Comparison of ENCODE assay signal across 26 cellular contexts in genomic region chr14:98183556-98183955, GRCh38.
A peak's percentile ranks its signal among the peaks of the same experiment; 100 is the strongest.
DNase-seq lines count a peak whose midpoint lies in the region; ATAC-seq, FAIRE-seq and TF ChIP-seq lines count a peak whose summit lies in the region.
"Had no signal": no experiment of that assay in that cellular context is flagged by ENCODE, and none has a peak within 500 bp of the region (broad histone marks: within the 10 kb centered on the region; RNA-seq: fewer than 3 reads in every experiment).

No MANE protein-coding gene starts in this region.

- POLR2A ChIA-PET in CD4-positive, alpha-beta T cell (lab: Charles Lee), result interaction anchor here (1.3 to 18.0 kb wide), 5 partner anchors 10 to 1083 kb away, joined by 4 to 468 read pairs (median 271); partner anchors contain the start of gene BCL11B
- POLR2A ChIA-PET in activated CD4-positive, alpha-beta memory T cell treated with anti-CD3 and anti-CD28 coated beads for 36 hours (lab: Charles Lee), result interaction anchor here (1.1 to 3.2 kb wide), 3 partner anchors 10 to 44 kb away, joined by 3 to 47 read pairs (median 9); no protein-coding TSS in a partner anchor
- POLR2A ChIA-PET in GM10248 (lab: Yijun Ruan, JAX), result no interaction called here

- FAIRE-seq in bronchial epithelial cell (lab: Jason Lieb, UNC), result peak; percentile 47
- FAIRE-seq: A549, astrocyte, GM12891 had no signal

- DNase-seq in activated CD4-positive, alpha-beta T cell treated with anti-CD3 and anti-CD28 coated beads, Interleukin-2, amount 10 ng/mL, durations not matched to agents 24 days and 14 days, result no peak
- DNase-seq in activated CD4-positive, alpha-beta T cell treated with anti-CD3 and anti-CD28 coated beads, Interleukin-2, amount 50 U/mL, for 1 hour, result no peak
- DNase-seq in CD4-positive, alpha-beta T cell, result no peak
- DNase-seq in activated CD4-positive, alpha-beta memory T cell treated with anti-CD3 and anti-CD28 coated beads for 36 hours, result no peak
- DNase-seq in bronchial epithelial cell (ENCODE audit: low read depth) (no peak), colonic mucosa (no peak), NCI-H2171 (lab: John Stamatoyannopoulos, UW) (no peak), GM10248 (ENCODE audit: extremely low spot score) (no peak)
- DNase-seq: activated gamma-delta T cell treated with Interleukin-2 at 50 U/mL for 16 hours; central memory CD4-positive, alpha-beta T cell; COR-L47; DMS79; GOT3; head of caudate nucleus; kidney glomerular epithelial cell; NCI-H1105; NCI-H446; OCI-M1; right lobe of liver; SK-N-SH; upper lobe of right lung had no signal

- ATAC-seq in CD4-positive, alpha-beta T cell (ENCODE audit: poor library complexity), result no peak
- ATAC-seq: A549, right lobe of liver had no signal

- peaks cover 9% of the 10 kb centered on the region for H3K9me3 Mint-ChIP-seq in activated CD4-positive, alpha-beta T cell treated with anti-CD3 and anti-CD28 coated beads, Interleukin-2, amount 10 ng/mL, durations not matched to agents 24 days and 14 days
- H3K9me3 Mint-ChIP-seq in CD4-positive, alpha-beta T cell, result peaks cover 2% of the 10 kb centered on the region
- H3K9me3 Mint-ChIP-seq in activated CD4-positive, alpha-beta memory T cell treated with anti-CD3 and anti-CD28 coated beads for 36 hours, result no peaks in the 10 kb centered on the region

- H3K4me3 ChIP-seq in bronchial epithelial cell (ENCODE audit: low read depth, low read length), result no peak overlapping the region
- H3K4me3 ChIP-seq in colonic mucosa, result no peak overlapping the region
- H3K4me3 ChIP-seq: A549, lung, right lobe of liver, upper lobe of right lung had no signal

- H3K9ac ChIP-seq in colonic mucosa (ENCODE audit: low read depth in 2 of 2, low read length in 2 of 2), result no peak overlapping the region
- H3K9ac ChIP-seq: SK-N-SH had no signal

- H3K27me3 Mint-ChIP-seq in activated CD4-positive, alpha-beta T cell treated with anti-CD3 and anti-CD28 coated beads, Interleukin-2, amount 10 ng/mL, durations not matched to agents 24 days and 14 days, result no peaks in the 10 kb centered on the region
- H3K27me3 Mint-ChIP-seq in CD4-positive, alpha-beta T cell, result no peaks in the 10 kb centered on the region
- no peaks in the 10 kb centered on the region for H3K27me3 Mint-ChIP-seq in activated CD4-positive, alpha-beta memory T cell treated with anti-CD3 and anti-CD28 coated beads for 36 hours
- H3K27me3 Mint-ChIP-seq: IgD-negative memory B cell had no signal

- peaks cover 4% of the 10 kb centered on the region for H3K36me3 Mint-ChIP-seq in activated CD4-positive, alpha-beta T cell treated with anti-CD3 and anti-CD28 coated beads, Interleukin-2, amount 10 ng/mL, durations not matched to agents 24 days and 14 days (ENCODE audit: low read depth)
- peaks cover 6% of the 10 kb centered on the region for H3K36me3 Mint-ChIP-seq in CD4-positive, alpha-beta T cell (ENCODE audit: low read depth)
- peaks cover 8% of the 10 kb centered on the region for H3K36me3 Mint-ChIP-seq in activated CD4-positive, alpha-beta memory T cell treated with anti-CD3 and anti-CD28 coated beads for 36 hours

- H3K27ac ChIP-seq in CD4-positive, alpha-beta T cell (ENCODE audit: low read depth, low read length), result peak overlapping the region; percentile 87
- H3K27ac ChIP-seq in colonic mucosa, result no peak overlapping the region
- H3K27ac ChIP-seq: A549, right lobe of liver, upper lobe of right lung had no signal

- no peaks in the 10 kb centered on the region for H3K27me3 ChIP-seq in CD4-positive, alpha-beta T cell (ENCODE audit: control insufficient read depth, insufficient read depth, low read length)
- H3K27me3 ChIP-seq in bronchial epithelial cell (ENCODE audit: control insufficient read depth, insufficient read depth, low read length) (no peaks in the 10 kb centered on the region), colonic mucosa (no peaks in the 10 kb centered on the region)
- H3K27me3 ChIP-seq: right lobe of liver, upper lobe of right lung had no signal

- H3K4me1 ChIP-seq in colonic mucosa, result no peaks in the 10 kb centered on the region
- H3K4me1 ChIP-seq: A549, right lobe of liver, upper lobe of right lung had no signal

- no peaks in the 10 kb centered on the region for H3K36me3 ChIP-seq in bronchial epithelial cell (ENCODE audit: control insufficient read depth, insufficient read depth, low read length)
- no peaks in the 10 kb centered on the region for H3K36me3 ChIP-seq in colonic mucosa
- H3K36me3 ChIP-seq: right lobe of liver, upper lobe of right lung had no signal

- CTCF ChIA-PET in CD4-positive, alpha-beta T cell (lab: Charles Lee), result no interaction called here
- CTCF ChIA-PET in activated CD4-positive, alpha-beta memory T cell treated with anti-CD3 and anti-CD28 coated beads for 36 hours (lab: Charles Lee), result interaction anchor here (1.4 to 2.1 kb wide), 3 partner anchors 10 to 14 kb away, joined by 5 to 14 read pairs (median 6); no protein-coding TSS in a partner anchor
- CTCF ChIA-PET in GM10248 (lab: Yijun Ruan, JAX), result interaction anchor here (1.2 kb wide), 1 partner anchor 10 kb away, joined by 3 read pairs; no protein-coding TSS in a partner anchor

- intact Hi-C loops in activated CD4-positive, alpha-beta T cell treated with anti-CD3 and anti-CD28 coated beads, Interleukin-2, amount 10 ng/mL, durations not matched to agents 24 days and 14 days (cut with micrococcal nuclease), result loop anchor here (10.0 kb wide), 1 partner anchor 1051 kb away; no protein-coding TSS in a partner anchor
- intact Hi-C loops in CD4-positive, alpha-beta T cell (cut with DNase I, micrococcal nuclease), result no loop called here
- intact Hi-C loops in activated CD4-positive, alpha-beta memory T cell treated with anti-CD3 and anti-CD28 coated beads for 36 hours (cut with micrococcal nuclease), result loop anchor here (2.0 kb wide), 1 partner anchor 15 kb away; no protein-coding TSS in a partner anchor
- intact Hi-C loops in colonic mucosa (cut with DNase I), result no loop called here

- H3K4me1 Mint-ChIP-seq in activated CD4-positive, alpha-beta T cell treated with anti-CD3 and anti-CD28 coated beads, Interleukin-2, amount 10 ng/mL, durations not matched to agents 24 days and 14 days, result peaks cover 85% of the 10 kb centered on the region
- peaks cover 98% of the 10 kb centered on the region for H3K4me1 Mint-ChIP-seq in CD4-positive, alpha-beta T cell (ENCODE audit: low read depth)
- peaks cover 95% of the 10 kb centered on the region for H3K4me1 Mint-ChIP-seq in activated CD4-positive, alpha-beta memory T cell treated with anti-CD3 and anti-CD28 coated beads for 36 hours (ENCODE audit: low read depth)

- no peak for TF ChIP-seq CTCF in CD4-positive, alpha-beta T cell (IDR thresholded peaks at IDR 0.05)
- no peak for TF ChIP-seq CTCF in bronchial epithelial cell (IDR thresholded peaks at IDR 0.05; ENCODE audit: insufficient read depth, low read length, severe bottlenecking)
- no peak for TF ChIP-seq CTCF in colonic mucosa (IDR thresholded peaks at IDR 0.05)
- no peak for TF ChIP-seq CTCF in GM10248 (IDR thresholded peaks at IDR 0.05; ENCODE audit: control extremely low read depth, extremely low read depth, low read depth, missing control alignments)

- no peaks in the 10 kb centered on the region for H3K9me3 ChIP-seq in CD4-positive, alpha-beta T cell (ENCODE audit: control insufficient read depth, low read length)
- H3K9me3 ChIP-seq in colonic mucosa, result no peaks in the 10 kb centered on the region
- H3K9me3 ChIP-seq: A549, right lobe of liver, SK-N-SH, upper lobe of right lung had no signal

- H3K27ac Mint-ChIP-seq in activated CD4-positive, alpha-beta T cell treated with anti-CD3 and anti-CD28 coated beads, Interleukin-2, amount 10 ng/mL, durations not matched to agents 24 days and 14 days, result peak overlapping the region; percentile 98
- H3K27ac Mint-ChIP-seq in CD4-positive, alpha-beta T cell, result peak overlapping the region; percentile 93
- peak overlapping the region; percentile 100 for H3K27ac Mint-ChIP-seq in activated CD4-positive, alpha-beta memory T cell treated with anti-CD3 and anti-CD28 coated beads for 36 hours
- H3K27ac Mint-ChIP-seq: IgD-negative memory B cell had no signal

- peak overlapping the region; percentile 72 for H3K4me3 Mint-ChIP-seq in activated CD4-positive, alpha-beta T cell treated with anti-CD3 and anti-CD28 coated beads, Interleukin-2, amount 10 ng/mL, durations not matched to agents 24 days and 14 days
- H3K4me3 Mint-ChIP-seq in CD4-positive, alpha-beta T cell, result peak overlapping the region; percentile 75
- H3K4me3 Mint-ChIP-seq in activated CD4-positive, alpha-beta memory T cell treated with anti-CD3 and anti-CD28 coated beads for 36 hours, result no peak overlapping the region
- H3K4me3 Mint-ChIP-seq: IgD-negative memory B cell had no signal

Comparison
In these comparisons a context has a peak if more than half of its experiments do, and no peak if none do; other contexts are left out.
1. intact Hi-C loops: an anchor here in activated CD4-positive, alpha-beta T cell treated with anti-CD3 and anti-CD28 coated beads, Interleukin-2, amount 10 ng/mL, durations not matched to agents 24 days and 14 days (10.0 kb wide) and activated CD4-positive, alpha-beta memory T cell treated with anti-CD3 and anti-CD28 coated beads for 36 hours (2.0 kb wide); none called in CD4-positive, alpha-beta T cell and colonic mucosa.